Comparison of ENCODE assay signal across 17 cellular contexts in the genomic region with DNA sequence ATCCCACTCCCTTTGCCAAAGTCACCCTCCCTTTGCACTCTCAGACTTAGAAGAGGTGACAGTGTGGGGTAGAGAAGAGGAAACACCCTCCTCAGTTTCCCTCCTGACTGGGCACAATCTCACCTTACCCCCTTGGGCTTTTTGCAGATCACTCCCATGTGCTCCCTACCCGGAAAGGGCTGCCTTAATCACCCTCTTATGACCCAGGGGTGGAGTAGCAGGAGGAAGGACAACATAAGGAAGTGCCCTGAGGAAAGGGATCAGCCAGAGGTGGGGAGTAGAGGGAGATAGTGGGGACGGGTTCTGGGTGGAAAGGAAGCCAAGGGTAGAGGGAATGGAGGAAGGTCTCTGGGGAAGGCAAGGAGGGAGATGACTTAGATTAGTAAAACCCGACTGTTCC. TPM values are rescaled to one million over a fixed set of nuclear protein-coding genes. Genes with fewer than 3 reads are reported as not detected.
DNase-seq lines count a peak whose midpoint lies in the region; ATAC-seq, FAIRE-seq and TF ChIP-seq lines count a peak whose summit lies in the region.
"Had no signal": no experiment of that assay in that cellular context is flagged by ENCODE, and none has a peak within 500 bp of the region (broad histone marks: within the 10 kb centered on the region; RNA-seq: fewer than 3 reads in every experiment).

No MANE protein-coding gene starts in this region.

- CTCF ChIA-PET in K562 (lab: Yijun Ruan, JAX; ENCODE audit: low intra/inter-chr PET ratio): no interaction called here

- H3K4me3 Mint-ChIP-seq in stimulated activated effector memory CD8-positive, alpha-beta T cell treated with anti-CD3 and anti-CD28 coated beads, Interleukin-12 subunit alpha, Interleukin-12 subunit beta, amount 100 ng/mL, for 72 hours: no peak overlapping the region
- no peak overlapping the region for H3K4me3 Mint-ChIP-seq in natural killer cell treated with Interleukin-12 subunit alpha and Interleukin-12 subunit beta and Interleukin-15 and Interleukin-18, amount 100 ng/mL, for 72 hours
- H3K4me3 Mint-ChIP-seq: CD4-positive, alpha-beta T cell; GM23338 had no signal

- H3K27ac Mint-ChIP-seq in stimulated activated effector memory CD8-positive, alpha-beta T cell treated with anti-CD3 and anti-CD28 coated beads, Interleukin-12 subunit alpha, Interleukin-12 subunit beta, amount 100 ng/mL, for 72 hours: no peak overlapping the region
- H3K27ac Mint-ChIP-seq in natural killer cell treated with Interleukin-12 subunit alpha and Interleukin-12 subunit beta and Interleukin-15 and Interleukin-18, amount 100 ng/mL, for 72 hours: no peak overlapping the region
- H3K27ac Mint-ChIP-seq: CD4-positive, alpha-beta T cell; GM23338 had no signal

- H3K27ac ChIP-seq in K562 (ENCODE audit: extremely low read depth, low read depth, low read length) (no peak overlapping the region), breast epithelium (no peak overlapping the region)
- H3K27ac ChIP-seq: A549 had no signal

- H3K27me3 ChIP-seq in K562 (ENCODE audit: control insufficient read depth in 2 of 2, insufficient read depth in 2 of 2, low read length in 2 of 2) (peaks cover 25 to 39% of the 10 kb centered on the region in 2 experiments; a peak in 4 of 5 replicates), breast epithelium (peaks cover 0 to 21% of the 10 kb centered on the region in 2 donors)

- intact Hi-C loops in K562 (cut with micrococcal nuclease): no loop called here
- intact Hi-C loops in breast epithelium (cut with DNase I; ENCODE audit: low total_unique reads): no loop called here

- 0 out of 2 replicates have a peak, but pooled peaks cover 3% of the 10 kb centered on the region for H4K20me1 ChIP-seq in K562 (replicated peaks; ENCODE audit: control insufficient read depth, insufficient read depth, low read length)

- no peaks in the 10 kb centered on the region for H3K9me1 ChIP-seq in K562 (ENCODE audit: control insufficient read depth, insufficient read depth, low read length)

- no peak overlapping the region for H3K4me2 ChIP-seq in K562 (ENCODE audit: insufficient read depth, low read length)
- H3K4me2 ChIP-seq: A549, GM23338 had no signal

- H3K4me3 ChIP-seq in K562 (no peak overlapping the region), breast epithelium (no peak overlapping the region)
- H3K4me3 ChIP-seq: A549, GM23338 had no signal

- H3K4me1 ChIP-seq in K562 (replicated peaks in 1 of 2; ENCODE audit: control insufficient read depth in 2 of 2, insufficient read depth in 2 of 2, low read length in 2 of 2) (peaks cover 5 to 6% of the 10 kb centered on the region in 2 experiments; a peak in 4 of 5 replicates), breast epithelium (no peaks in the 10 kb centered on the region)

- H3K9ac ChIP-seq in K562 (ENCODE audit: insufficient read depth in 1 of 2, low read depth in 2 of 2, low read length in 2 of 2): no peak overlapping the region

- H3K36me3 Mint-ChIP-seq in stimulated activated effector memory CD8-positive, alpha-beta T cell treated with anti-CD3 and anti-CD28 coated beads, Interleukin-12 subunit alpha, Interleukin-12 subunit beta, amount 100 ng/mL, for 72 hours: no peaks in the 10 kb centered on the region
- no peaks in the 10 kb centered on the region for H3K36me3 Mint-ChIP-seq in natural killer cell treated with Interleukin-12 subunit alpha and Interleukin-12 subunit beta and Interleukin-15 and Interleukin-18, amount 100 ng/mL, for 72 hours

- WGBS in K562 (ENCODE audit: insufficient coverage, low coverage, missing lambda C conversion rate): 7% methylated on average over 3 of the region's 3 CpGs

- no peak overlapping the region for H2AFZ ChIP-seq in K562 (ENCODE audit: low read depth, low read length)
- H2AFZ ChIP-seq: GM23338 had no signal

- peaks cover 5% of the 10 kb centered on the region for H3K4me1 Mint-ChIP-seq in stimulated activated effector memory CD8-positive, alpha-beta T cell treated with anti-CD3 and anti-CD28 coated beads, Interleukin-12 subunit alpha, Interleukin-12 subunit beta, amount 100 ng/mL, for 72 hours
- peaks cover 4 to 6% of the 10 kb centered on the region in 2 donors for H3K4me1 Mint-ChIP-seq in natural killer cell treated with Interleukin-12 subunit alpha and Interleukin-12 subunit beta and Interleukin-15 and Interleukin-18, amount 100 ng/mL, for 72 hours (ENCODE audit: low read depth in 2 of 2)

- peaks cover 13 to 19% of the 10 kb centered on the region in 2 donors for H3K27me3 Mint-ChIP-seq in natural killer cell treated with Interleukin-12 subunit alpha and Interleukin-12 subunit beta and Interleukin-15 and Interleukin-18, amount 100 ng/mL, for 72 hours

- TF ChIP-seq RAD21 in K562 (CRISPR knock-in tag; conservative IDR thresholded peaks at IDR 0.05 in 1 of 2, IDR thresholded peaks at IDR 0.05 in 1 of 2): no peak

- FAIRE-seq in K562 (lab: Jason Lieb, UNC): no peak
- FAIRE-seq: A549, GM18507 had no signal

- no peaks in the 10 kb centered on the region for H3K9me3 Mint-ChIP-seq in stimulated activated effector memory CD8-positive, alpha-beta T cell treated with anti-CD3 and anti-CD28 coated beads, Interleukin-12 subunit alpha, Interleukin-12 subunit beta, amount 100 ng/mL, for 72 hours
- no peaks in the 10 kb centered on the region for H3K9me3 Mint-ChIP-seq in natural killer cell treated with Interleukin-12 subunit alpha and Interleukin-12 subunit beta and Interleukin-15 and Interleukin-18, amount 100 ng/mL, for 72 hours
- H3K9me3 Mint-ChIP-seq: CD4-positive, alpha-beta T cell; GM23338 had no signal

- no TSS peak for BruUV-seq in K562 (replicated peaks; lab: Mats Ljungman, UMichigan)

- H3K9me3 ChIP-seq in K562 (replicated peaks; ENCODE audit: control insufficient read depth, insufficient read depth, low read depth, low read length): no peaks in the 10 kb centered on the region
- no peaks in the 10 kb centered on the region for H3K9me3 ChIP-seq in breast epithelium
- H3K9me3 ChIP-seq: A549 had no signal

- no peak for TF ChIP-seq EP300 in K562 (IDR thresholded peaks at IDR 0.05; ENCODE audit: low read length)

- peak; percentile 18 for DNase-seq in CD1c-positive myeloid dendritic cell (ENCODE audit: extremely low spot score)
- peak in 1 of 4 experiments; percentile 28 for DNase-seq in K562 (ENCODE audit: extremely low read depth in 1 of 4, low spot score in 3 of 4)
- DNase-seq in left lobe of liver (ENCODE audit: low spot score): no peak
- no peak for DNase-seq in stimulated activated effector memory CD8-positive, alpha-beta T cell treated with anti-CD3 and anti-CD28 coated beads, Interleukin-12 subunit alpha, Interleukin-12 subunit beta, amount 100 ng/mL, for 72 hours (ENCODE audit: low spot score in 2 of 2)
- DNase-seq in natural killer cell treated with Interleukin-12 subunit alpha and Interleukin-12 subunit beta and Interleukin-15 and Interleukin-18, amount 100 ng/mL, for 72 hours (ENCODE audit: low spot score): no peak
- no peak for DNase-seq in breast epithelium (ENCODE audit: low spot score in 2 of 2)
- no peak for DNase-seq in hippocampal formation (lab: John Stamatoyannopoulos, UW)
- no peak for DNase-seq in activated gamma-delta T cell treated with Interleukin-2 at 50 U/mL for 16 hours
- DNase-seq: Calu3; CD4-positive, alpha-beta T cell; DMS 273 treated with DMSO at 0.1 percent for 48 hours; H7; KBM-7 had no signal

- TF ChIP-seq CTCF in K562 (IDR thresholded peaks at IDR 0.05 in 2 of 3, conservative IDR thresholded peaks at IDR 0.05 in 1 of 3; ENCODE audit: insufficient read depth in 2 of 3, low read depth in 1 of 3, low read length in 3 of 3) (no peak), breast epithelium (IDR thresholded peaks at IDR 0.05) (no peak)

- in situ Hi-C loops in K562 (cut with MboI): no loop called here

- ATAC-seq in K562 (no peak), left lobe of liver (peak; percentile 29)
- peak; percentile 8 for ATAC-seq in stimulated activated effector memory CD8-positive, alpha-beta T cell treated with anti-CD3 and anti-CD28 coated beads, Interleukin-12 subunit alpha, Interleukin-12 subunit beta, amount 100 ng/mL, for 72 hours
- no peak for ATAC-seq in natural killer cell treated with Interleukin-12 subunit alpha and Interleukin-12 subunit beta and Interleukin-15 and Interleukin-18, amount 100 ng/mL, for 72 hours
- ATAC-seq: A549, GM23338 had no signal

- POLR2A ChIA-PET in K562 (lab: Yijun Ruan, JAX): interaction anchor here (1.1 kb wide), 1 partner anchor 18 kb away, joined by 4 read pairs; no protein-coding TSS in a partner anchor

- H3K36me3 ChIP-seq in K562 (ENCODE audit: control insufficient read depth, insufficient read depth, low read length) (no peaks in the 10 kb centered on the region), breast epithelium (no peaks in the 10 kb centered on the region)

- H3K79me2 ChIP-seq in K562 (ENCODE audit: control insufficient read depth, insufficient read depth, low read length): no peaks in the 10 kb centered on the region

- TF ChIP-seq POLR2A in K562 (conservative IDR thresholded peaks at IDR 0.05) (no peak), breast epithelium (IDR thresholded peaks at IDR 0.05) (no peak)

TF ChIP-seq in K562, 482 proteins besides CTCF, POLR2A, EP300 and RAD21 (continues in another document):
- no peak for TF ChIP-seq TBL1XR1 (IDR thresholded peaks at IDR 0.05; ENCODE audit: low read length in 2 of 2)
- peak; percentile 63 for TF ChIP-seq ZNF263 (CRISPR knock-in tag; IDR thresholded peaks at IDR 0.05; ENCODE audit: borderline replicate concordance)
- no peak for TF ChIP-seq MEIS2 (IDR thresholded peaks at IDR 0.05; ENCODE audit: partially characterized antibody)

RNA-seq across cellular contexts. Expression of gene NRXN2, which starts 52.0 kb away (rescaled TPM):
- total RNA-seq in K562 (2011; cell fraction: chromatin; rRNA removed; ENCODE audit: low replicate concordance): 0.81 and 1.7 TPM in 2 replicates
- total RNA-seq in K562 (2011; cell fraction: nucleolus; rRNA removed): 2.2 and 2.4 TPM in 2 replicates
- 1.5 and 2.8 TPM in 2 replicates for total RNA-seq in K562 (2011; cell fraction: nucleoplasm; rRNA removed)
- 0.45 and 0.53 TPM in 2 replicates for total RNA-seq in K562 (2014; rRNA removed)
- total RNA-seq in K562 (2014; rRNA removed; fragmentation: Illumina TruSeq; extraction: Trizol): not detected in 2 replicates
- 0.11 TPM in 1 of 2 replicates, not detected in the other for total RNA-seq in K562 (2015; rRNA removed; fragmentation: Illumina TruSeq; extraction: Trizol)
- total RNA-seq in K562 (2021): 0.47 and 0.69 TPM in 2 replicates
- 0.15 and 0.18 TPM in 2 replicates for polyA plus RNA-seq in K562 (2011; rRNA removed)
- 0.09 and 1.3 TPM in 2 replicates for polyA plus RNA-seq in K562 (2011; cell fraction: cytosol; rRNA removed)
- 0.70 and 0.88 TPM in 2 replicates for polyA plus RNA-seq in K562 (2011; cell fraction: nucleus; rRNA removed)
- polyA plus RNA-seq in K562 (2012): 0.33 and 0.36 TPM in 2 replicates
- 0.07 and 0.08 TPM in 2 replicates for polyA plus RNA-seq in K562 (2014; fragmentation: Illumina TruSeq; extraction: Trizol)
- polyA plus RNA-seq in K562 (2014; fragmentation: Nextera tagmentation; extraction: Ambion mirVana): not detected
- polyA plus RNA-seq in K562 (2014; rRNA removed): 0.12 TPM in 1 of 2 replicates, not detected in the other
- polyA minus RNA-seq in K562 (2011; rRNA and poly(A)+ RNA removed): 0.09 and 0.53 TPM in 2 replicates
- polyA minus RNA-seq in K562 (2011; cell fraction: cytosol; rRNA and poly(A)+ RNA removed): 3.1 TPM in 1 of 2 replicates, not detected in the other
- polyA minus RNA-seq in K562 (2011; cell fraction: nucleus; rRNA and poly(A)+ RNA removed): 1.3 and 1.7 TPM in 2 replicates
- total RNA-seq in left lobe of liver: 0.98 TPM
- total RNA-seq in natural killer cell treated with Interleukin-12 subunit alpha and Interleukin-12 subunit beta and Interleukin-15 and Interleukin-18, amount 100 ng/mL, for 72 hours: 1 to 10 TPM in 1 of 2 donors, under 1 TPM in 1; 0.74 to 1.3 TPM
- total RNA-seq in breast epithelium: 1 to 10 TPM; 1.8 to 4.3 (median 3.5) TPM
- total RNA-seq: Calu3 had no signal
- polyA plus RNA-seq: AG04450 had no signal

Comparison
In these comparisons a context has a peak if more than half of its experiments do, and no peak if none do; other contexts are left out.
1. ATAC-seq: peak in left lobe of liver (single experiment) and stimulated activated effector memory CD8-positive, alpha-beta T cell treated with anti-CD3 and anti-CD28 coated beads, Interleukin-12 subunit alpha, Interleukin-12 subunit beta, amount 100 ng/mL, for 72 hours (single experiment); none in K562 (single experiment) and natural killer cell treated with Interleukin-12 subunit alpha and Interleukin-12 subunit beta and Interleukin-15 and Interleukin-18, amount 100 ng/mL, for 72 hours (0 of 2).